ENCODE assay signal across 1 cellular context in genomic region chr2:160180690-160181089, GRCh38.
TF ChIP-seq lines count a peak whose summit lies in the region.

No MANE protein-coding gene starts in this region.

TF ChIP-seq in Ishikawa, 13 proteins besides CTCF, POLR2A, EP300 and RAD21:
- TF ChIP-seq, protein P1, sequence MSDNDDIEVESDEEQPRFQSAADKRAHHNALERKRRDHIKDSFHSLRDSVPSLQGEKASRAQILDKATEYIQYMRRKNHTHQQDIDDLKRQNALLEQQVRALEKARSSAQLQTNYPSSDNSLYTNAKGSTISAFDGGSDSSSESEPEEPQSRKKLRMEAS (IDR thresholded peaks at IDR 0.05): peak; percentile 40; the same call in 1 of the 2 replicates
